ENCODE assay signal across 1 cellular context in the genomic region with DNA sequence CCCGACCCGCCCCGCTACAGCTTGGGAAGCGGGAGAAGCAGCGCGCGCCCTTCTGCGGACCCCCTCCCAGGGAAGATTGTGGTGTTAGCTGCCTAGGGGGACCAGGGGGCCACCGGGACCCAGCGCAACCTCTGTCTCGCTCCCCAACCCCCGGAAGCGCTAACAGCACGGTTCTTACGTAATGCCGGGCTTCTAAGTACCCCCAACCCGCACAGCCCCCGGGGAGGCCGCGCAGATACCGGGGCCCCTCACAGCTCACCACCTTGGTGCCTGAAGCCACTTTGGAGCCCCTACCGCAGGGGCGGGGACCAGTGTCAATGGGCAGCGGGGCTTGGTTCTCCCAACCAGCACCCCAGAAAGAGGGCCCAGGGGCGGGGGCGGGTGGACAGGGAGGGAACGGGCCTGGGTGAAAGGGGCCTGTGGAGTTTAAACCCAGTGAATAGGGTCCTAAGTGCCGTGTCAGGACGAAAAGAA.
TF ChIP-seq lines count a peak whose summit lies in the region.

No MANE protein-coding gene starts in this region.

TF ChIP-seq in HCT116, 20 proteins besides CTCF, POLR2A, EP300 and RAD21 (continued from another document):
- TF ChIP-seq, protein P1, sequence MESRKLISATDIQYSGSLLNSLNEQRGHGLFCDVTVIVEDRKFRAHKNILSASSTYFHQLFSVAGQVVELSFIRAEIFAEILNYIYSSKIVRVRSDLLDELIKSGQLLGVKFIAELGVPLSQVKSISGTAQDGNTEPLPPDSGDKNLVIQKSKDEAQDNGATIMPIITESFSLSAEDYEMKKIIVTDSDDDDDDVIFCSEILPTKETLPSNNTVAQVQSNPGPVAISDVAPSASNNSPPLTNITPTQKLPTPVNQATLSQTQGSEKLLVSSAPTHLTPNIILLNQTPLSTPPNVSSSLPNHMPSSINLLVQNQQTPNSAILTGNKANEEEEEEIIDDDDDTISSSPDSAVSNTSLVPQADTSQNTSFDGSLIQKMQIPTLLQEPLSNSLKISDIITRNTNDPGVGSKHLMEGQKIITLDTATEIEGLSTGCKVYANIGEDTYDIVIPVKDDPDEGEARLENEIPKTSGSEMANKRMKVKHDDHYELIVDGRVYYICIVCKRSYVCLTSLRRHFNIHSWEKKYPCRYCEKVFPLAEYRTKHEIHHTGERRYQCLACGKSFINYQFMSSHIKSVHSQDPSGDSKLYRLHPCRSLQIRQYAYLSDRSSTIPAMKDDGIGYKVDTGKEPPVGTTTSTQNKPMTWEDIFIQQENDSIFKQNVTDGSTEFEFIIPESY (IDR thresholded peaks at IDR 0.05; ENCODE audit: extremely low read depth, insufficient replicate concordance, low read length): no peak
- TF ChIP-seq TCF7L2 (IDR thresholded peaks at IDR 0.05; ENCODE audit: borderline replicate concordance, extremely low read depth, insufficient read depth, insufficient read length) (no peak), CBX3 (IDR thresholded peaks at IDR 0.05; ENCODE audit: low read depth) (no peak), ELF1 (IDR thresholded peaks at IDR 0.05; ENCODE audit: borderline replicate concordance, low read depth) (no peak), POLR2AphosphoS5 (IDR thresholded peaks at IDR 0.05; ENCODE audit: low read depth, low read length) (no peak)
- TF ChIP-seq, protein P2, sequence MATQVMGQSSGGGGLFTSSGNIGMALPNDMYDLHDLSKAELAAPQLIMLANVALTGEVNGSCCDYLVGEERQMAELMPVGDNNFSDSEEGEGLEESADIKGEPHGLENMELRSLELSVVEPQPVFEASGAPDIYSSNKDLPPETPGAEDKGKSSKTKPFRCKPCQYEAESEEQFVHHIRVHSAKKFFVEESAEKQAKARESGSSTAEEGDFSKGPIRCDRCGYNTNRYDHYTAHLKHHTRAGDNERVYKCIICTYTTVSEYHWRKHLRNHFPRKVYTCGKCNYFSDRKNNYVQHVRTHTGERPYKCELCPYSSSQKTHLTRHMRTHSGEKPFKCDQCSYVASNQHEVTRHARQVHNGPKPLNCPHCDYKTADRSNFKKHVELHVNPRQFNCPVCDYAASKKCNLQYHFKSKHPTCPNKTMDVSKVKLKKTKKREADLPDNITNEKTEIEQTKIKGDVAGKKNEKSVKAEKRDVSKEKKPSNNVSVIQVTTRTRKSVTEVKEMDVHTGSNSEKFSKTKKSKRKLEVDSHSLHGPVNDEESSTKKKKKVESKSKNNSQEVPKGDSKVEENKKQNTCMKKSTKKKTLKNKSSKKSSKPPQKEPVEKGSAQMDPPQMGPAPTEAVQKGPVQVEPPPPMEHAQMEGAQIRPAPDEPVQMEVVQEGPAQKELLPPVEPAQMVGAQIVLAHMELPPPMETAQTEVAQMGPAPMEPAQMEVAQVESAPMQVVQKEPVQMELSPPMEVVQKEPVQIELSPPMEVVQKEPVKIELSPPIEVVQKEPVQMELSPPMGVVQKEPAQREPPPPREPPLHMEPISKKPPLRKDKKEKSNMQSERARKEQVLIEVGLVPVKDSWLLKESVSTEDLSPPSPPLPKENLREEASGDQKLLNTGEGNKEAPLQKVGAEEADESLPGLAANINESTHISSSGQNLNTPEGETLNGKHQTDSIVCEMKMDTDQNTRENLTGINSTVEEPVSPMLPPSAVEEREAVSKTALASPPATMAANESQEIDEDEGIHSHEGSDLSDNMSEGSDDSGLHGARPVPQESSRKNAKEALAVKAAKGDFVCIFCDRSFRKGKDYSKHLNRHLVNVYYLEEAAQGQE (IDR thresholded peaks at IDR 0.05; ENCODE audit: low read depth): no peak
TF ChIP-seq in HCT116: peak in this region for 0.
